Comparison of ENCODE assay signal across 1 cellular context in genomic region chr2:51795248-51795888, GRCh38.
TF ChIP-seq lines count a peak whose summit lies in the region.

No MANE protein-coding gene starts in this region.

TF ChIP-seq in HEK293, 187 proteins besides CTCF, POLR2A, EP300 and RAD21 (continued from another document):
- no peak for TF ChIP-seq GLIS2 (tag by site-specific recombination; IDR thresholded peaks at IDR 0.05)
- TF ChIP-seq ZNF488 (tag by site-specific recombination; IDR thresholded peaks at IDR 0.05): no peak
